In genomic region chr3:124730920-124731297, GRCh38 we compare ENCODE assay signal across 8 cellular contexts. TPM values are rescaled to one million over a fixed set of nuclear protein-coding genes. Genes with fewer than 3 reads are reported as not detected.
A peak's percentile ranks its signal among the peaks of the same experiment; 100 is the strongest.
DNase-seq lines count a peak whose midpoint lies in the region; ATAC-seq and TF ChIP-seq lines count a peak whose summit lies in the region.

No MANE protein-coding gene starts in this region.

- POLR2A ChIA-PET in MCF 10A (lab: Yijun Ruan, JAX): interaction anchor here (0.7 to 1.2 kb wide), 8 partner anchors 9 to 1147 kb away, joined by 3 to 4 read pairs (median 4); no protein-coding TSS in a partner anchor

- H3K36me3 ChIP-seq in right atrium auricular region (no peaks in the 10 kb centered on the region), mucosa of stomach (ENCODE audit: control insufficient read depth, insufficient read depth, low read length) (no peaks in the 10 kb centered on the region), aorta (ENCODE audit: control insufficient read depth in 1 of 2, insufficient read depth in 2 of 2, low read length in 1 of 2) (no peaks in the 10 kb centered on the region)

- H3K27ac ChIP-seq in right atrium auricular region (peak overlapping the region in 1 of 2 donors; percentile 75), aorta (ENCODE audit: low read depth in 1 of 2, low read length in 2 of 2) (no peak overlapping the region), caudate nucleus (ENCODE audit: low read depth, low read length) (no peak overlapping the region)

- intact Hi-C loops in Right ventricle myocardium superior (cut with DNase I): no loop called here
- intact Hi-C loops in MCF 10A (cut with micrococcal nuclease): no loop called here
- intact Hi-C loops in aorta (cut with DNase I): no loop called here

- CTCF ChIA-PET in MCF 10A (lab: Yijun Ruan, JAX): interaction anchor here (0.5 to 2.2 kb wide), 5 partner anchors 9 to 166 kb away, joined by 3 to 9 read pairs (median 3); no protein-coding TSS in a partner anchor

- TF ChIP-seq CTCF in right atrium auricular region (IDR thresholded peaks at IDR 0.05) (no peak), MCF 10A (IDR thresholded peaks at IDR 0.05; ENCODE audit: unreplicated experiment) (no peak)

- H3K36me3 Mint-ChIP-seq in MCF 10A (ENCODE audit: insufficient read depth, unreplicated experiment): peaks cover 18% of the 10 kb centered on the region

- ATAC-seq in Right ventricle myocardium superior (ENCODE audit: poor library complexity): no peak
- ATAC-seq in aorta (ENCODE audit: low FRiP score): no peak

- BruUV-seq in MCF 10A (replicated peaks; lab: Mats Ljungman, UMichigan): no TSS peak

- peak overlapping the region; percentile 96 for H3K9ac ChIP-seq in mucosa of stomach (ENCODE audit: low read length)

- peak overlapping the region; percentile 83 to 88 for H3K4me3 ChIP-seq in right atrium auricular region
- H3K4me3 ChIP-seq in mucosa of stomach (ENCODE audit: low read length): peak overlapping the region; percentile 86
- H3K4me3 ChIP-seq in aorta (ENCODE audit: low read length in 2 of 2): peak overlapping the region; percentile 39 to 70

- H3K4me1 ChIP-seq in right atrium auricular region (peaks cover 0 to 29% of the 10 kb centered on the region in 2 donors), mucosa of stomach (ENCODE audit: control insufficient read depth, insufficient read depth, low read length) (no peaks in the 10 kb centered on the region), aorta (ENCODE audit: control insufficient read depth in 1 of 2, insufficient read depth in 2 of 2, low read length in 2 of 2) (no peaks in the 10 kb centered on the region)

- H3K27me3 Mint-ChIP-seq in MCF 10A (ENCODE audit: insufficient read depth, unreplicated experiment): peaks cover 17% of the 10 kb centered on the region

- H3K27me3 ChIP-seq in right atrium auricular region: no peaks in the 10 kb centered on the region
- H3K27me3 ChIP-seq in mucosa of stomach (ENCODE audit: control insufficient read depth, insufficient read depth, low read length): peaks cover 4% of the 10 kb centered on the region
- no peaks in the 10 kb centered on the region for H3K27me3 ChIP-seq in aorta (ENCODE audit: control insufficient read depth in 1 of 2, insufficient read depth in 2 of 2, low read length in 1 of 2)

- peak overlapping the region; percentile 98 for H3K27ac Mint-ChIP-seq in MCF 10A (ENCODE audit: low read depth, unreplicated experiment)

- 15 to 16% methylated on average over 13 of the region's 13 CpGs for WGBS in aorta, 2 donors

- H3K9me3 ChIP-seq in right atrium auricular region (no peaks in the 10 kb centered on the region), mucosa of stomach (ENCODE audit: control insufficient read depth, low read length) (no peaks in the 10 kb centered on the region), aorta (ENCODE audit: control insufficient read depth, low read length) (no peaks in the 10 kb centered on the region)

- H3K9me3 Mint-ChIP-seq in MCF 10A (ENCODE audit: unreplicated experiment): no peaks in the 10 kb centered on the region

- peaks cover 20% of the 10 kb centered on the region for H3K4me1 Mint-ChIP-seq in MCF 10A (ENCODE audit: insufficient read depth, unreplicated experiment)

- no peak for DNase-seq in right atrium auricular region (ENCODE audit: low spot score)
- no peak for DNase-seq in Right ventricle myocardium superior
- DNase-seq in MCF 10A (ENCODE audit: unreplicated experiment): no peak
- DNase-seq in aorta: no peak
- DNase-seq in COR-L47 (lab: John Stamatoyannopoulos, UW): no peak
- DNase-seq in caudate nucleus (lab: John Stamatoyannopoulos, UW): no peak
- no peak for DNase-seq in activated CD4-positive, CD25-positive, alpha-beta regulatory T cell (lab: John Stamatoyannopoulos, UW)

- peak overlapping the region; percentile 98 for H3K4me3 Mint-ChIP-seq in MCF 10A (ENCODE audit: unreplicated experiment)

RNA-seq across cellular contexts. Expression of gene UMPS, which starts 0.7 kb away (rescaled TPM):
- total RNA-seq in right atrium auricular region (10 to 100 TPM in 1 of 2 donors, 1 to 10 TPM in 1; 6.6 to 14.3 TPM), Right ventricle myocardium superior (6.1 TPM), MCF 10A (2022) (33.4 and 49.3 TPM in 2 replicates), aorta (10 to 100 TPM; 15.6 to 15.9 TPM)
- 10 to 100 TPM in 1 of 2 donors, 1 to 10 TPM in 1; 5.3 to 16.6 TPM for polyA plus RNA-seq in aorta
